Comparison of ENCODE assay signal across 2 cellular contexts in the genomic region with DNA sequence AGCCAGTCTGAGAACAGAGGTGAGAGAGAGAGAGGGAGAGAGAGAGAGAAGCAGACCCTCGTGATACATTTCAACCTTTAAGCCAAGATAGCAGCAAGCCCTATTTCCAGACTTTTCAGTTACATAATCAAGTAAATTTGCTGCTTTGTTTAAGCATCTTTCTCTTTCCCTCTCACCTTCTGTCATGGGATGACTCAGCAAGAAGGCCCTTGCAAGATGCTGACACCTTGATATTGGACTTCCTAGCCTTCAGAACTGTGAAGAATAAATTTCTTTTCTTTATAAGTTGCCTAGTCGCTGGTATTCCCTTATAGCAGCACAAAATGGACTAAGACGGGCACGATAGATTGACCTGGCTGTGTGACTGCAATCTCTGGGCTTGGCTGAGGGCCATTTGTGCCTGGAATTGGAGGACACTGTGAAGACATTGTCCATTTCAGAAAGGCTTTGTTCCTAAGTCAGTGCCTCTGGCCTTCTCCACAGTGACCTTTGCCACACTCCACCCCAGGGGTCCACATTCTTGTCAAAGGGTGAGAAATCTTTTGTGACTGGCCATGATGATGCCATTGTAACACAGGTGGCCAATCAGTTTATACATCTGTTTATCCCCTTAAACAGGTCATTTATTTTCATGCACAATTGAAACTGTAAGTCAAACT.
TF ChIP-seq lines count a peak whose summit lies in the region.

No MANE protein-coding gene starts in this region.

TF ChIP-seq in A549, 52 proteins besides CTCF, POLR2A, EP300 and RAD21:
- TF ChIP-seq NFE2L2 (conservative IDR thresholded peaks at IDR 0.05; ENCODE audit: low read length): peak; percentile 89
- TF ChIP-seq MAFK (IDR thresholded peaks at IDR 0.05; ENCODE audit: partially characterized antibody): peak; percentile 86
- TF ChIP-seq CBX8 (IDR thresholded peaks at IDR 0.05): no peak

TF ChIP-seq in IMR-90, 13 proteins besides CTCF, POLR2A, EP300 and RAD21:
- peak; percentile 74 for TF ChIP-seq NFE2L2 (IDR thresholded peaks at IDR 0.05; ENCODE audit: low read depth, low read length)
- TF ChIP-seq FOS (IDR thresholded peaks at IDR 0.05; ENCODE audit: low read depth, low read length): no peak
TF ChIP-seq in IMR-90: peak in this region for 1.
